9 cellular contexts compared by ENCODE assay signal in the genomic region with DNA sequence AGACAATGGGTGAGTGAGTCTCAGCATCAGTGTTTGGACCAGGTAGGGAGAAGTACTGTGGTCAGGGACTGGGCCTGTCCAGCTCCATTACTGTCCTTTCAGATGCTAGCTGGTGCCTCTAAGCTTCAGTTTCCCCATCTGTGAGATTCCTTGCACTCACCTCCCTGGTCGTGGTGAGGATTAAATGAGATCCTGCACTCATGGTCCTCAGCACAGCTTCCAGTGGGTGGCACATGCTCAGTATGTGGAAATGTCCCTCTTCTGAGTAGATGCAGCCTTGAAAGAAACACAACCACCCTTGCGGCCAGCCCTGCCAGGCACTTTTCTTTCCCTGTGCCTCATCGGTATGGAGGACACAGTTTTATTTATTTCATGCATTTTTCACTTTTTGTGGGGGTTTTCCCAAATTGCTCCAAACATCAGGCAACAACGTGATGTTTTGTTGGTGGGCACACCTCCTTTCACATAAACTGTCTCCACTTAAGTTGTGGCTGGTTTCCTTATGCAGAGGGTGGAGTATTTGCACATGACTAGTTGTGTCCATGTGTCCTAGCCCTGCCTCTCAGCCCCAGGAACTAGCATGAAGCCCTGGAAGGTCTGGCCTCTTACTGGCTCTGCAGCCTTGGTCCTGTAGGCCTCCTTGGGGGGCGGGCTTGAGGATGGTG. TPM values are rescaled to one million over a fixed set of nuclear protein-coding genes. Genes with fewer than 3 reads are reported as not detected.
DNase-seq lines count a peak whose midpoint lies in the region; ATAC-seq and TF ChIP-seq lines count a peak whose summit lies in the region.
"Had no signal": no experiment of that assay in that cellular context is flagged by ENCODE, and none has a peak within 500 bp of the region (broad histone marks: within the 10 kb centered on the region; RNA-seq: fewer than 3 reads in every experiment).

No MANE protein-coding gene starts in this region.

- H3K27ac ChIP-seq in SJSA1 (no peak overlapping the region), esophagus squamous epithelium (peak overlapping the region in 2 of 4 donors; percentile 83 to 94), rectal smooth muscle tissue (ENCODE audit: low read depth, low read length) (no peak overlapping the region)

- TF ChIP-seq CTCF in GM06990 (IDR thresholded peaks at IDR 0.05; ENCODE audit: insufficient read depth, low read length, poor library complexity, severe bottlenecking), result no peak
- TF ChIP-seq CTCF in esophagus squamous epithelium (IDR thresholded peaks at IDR 0.05), result no peak

- H3K4me1 ChIP-seq in SJSA1 (replicated peaks) (peaks cover 24% of the 10 kb centered on the region), esophagus squamous epithelium (peaks cover 26 to 54% (median 27%) of the 10 kb centered on the region in 3 donors), rectal smooth muscle tissue (ENCODE audit: control insufficient read depth, insufficient read depth, low read length) (peaks cover 19% of the 10 kb centered on the region)

- intact Hi-C loops in esophagus squamous epithelium (cut with DNase I), result no loop called here

- H3K9me3 ChIP-seq in SJSA1 (replicated peaks) (peaks cover 10% of the 10 kb centered on the region; the same call in 1 of the 2 replicates), esophagus squamous epithelium (no peaks in the 10 kb centered on the region)

- 54 to 79% methylated on average over 4 to 5 of the region's 5 CpGs for WGBS in esophagus squamous epithelium, 2 donors

- no peaks in the 10 kb centered on the region for H3K27me3 ChIP-seq in GM06990 (replicated peaks; ENCODE audit: control insufficient read depth, insufficient read depth, low read length)
- no peaks in the 10 kb centered on the region for H3K27me3 ChIP-seq in SJSA1 (replicated peaks)
- H3K27me3 ChIP-seq in esophagus squamous epithelium, result no peaks in the 10 kb centered on the region
- no peaks in the 10 kb centered on the region for H3K27me3 ChIP-seq in rectal smooth muscle tissue (ENCODE audit: control insufficient read depth, insufficient read depth, low read length)

- no peak for DNase-seq in GM06990 (ENCODE audit: extremely low read depth, insufficient read length)
- DNase-seq in SJSA1 (ENCODE audit: low read depth in 1 of 2, low spot score in 2 of 2), result no peak
- DNase-seq in esophagus squamous epithelium (lab: John Stamatoyannopoulos, UW), result no peak
- DNase-seq in NCI-H82 (lab: John Stamatoyannopoulos, UW), result no peak
- DNase-seq in NAMALWA (ENCODE audit: low spot score), result no peak
- DNase-seq in activated CD4-positive, CD25-positive, alpha-beta regulatory T cell treated with anti-CD3 and anti-CD28 coated beads, Interleukin-2, amount 50 U/mL, for 72 hours, result no peak
- DNase-seq: NCI-H1417 treated with DMSO at 0.1 percent for 48 hours had no signal

- H3K9ac ChIP-seq in rectal smooth muscle tissue (ENCODE audit: low read length), result peak overlapping the region; percentile 49

- H3K4me3 ChIP-seq in GM06990 (replicated peaks; ENCODE audit: low read depth, low read length) (peak overlapping the region; percentile 98), SJSA1 (peak overlapping the region; percentile 91), esophagus squamous epithelium (peak overlapping the region; percentile 57 to 91 (median 70)), rectal smooth muscle tissue (ENCODE audit: low read length) (peak overlapping the region; percentile 90)

- peaks cover 8% of the 10 kb centered on the region for H3K36me3 ChIP-seq in GM06990 (ENCODE audit: control insufficient read depth, insufficient read depth, low read length)
- peaks cover 31% of the 10 kb centered on the region for H3K36me3 ChIP-seq in SJSA1
- H3K36me3 ChIP-seq in esophagus squamous epithelium, result peaks cover 5 to 44% (median 7%) of the 10 kb centered on the region in 3 donors
- peaks cover 13% of the 10 kb centered on the region for H3K36me3 ChIP-seq in rectal smooth muscle tissue (ENCODE audit: control insufficient read depth, insufficient read depth, low read length)

- ATAC-seq in HG03039 (IDR thresholded peaks at IDR 0.05; ENCODE audit: unreplicated experiment), result no peak

- TF ChIP-seq POLR2A in esophagus squamous epithelium (IDR thresholded peaks at IDR 0.05), result no peak

RNA-seq across cellular contexts. Expression of gene LZTR1, which starts 1.1 kb away (rescaled TPM):
- total RNA-seq in SJSA1 (2014; rRNA removed; shearing (Covaris generic)), result 15.9 and 21.9 TPM in 2 replicates
- total RNA-seq in esophagus squamous epithelium, result 10 to 100 TPM; 15.3 to 44.4 (median 25.5) TPM

RNA-seq across cellular contexts. Expression of gene AIFM3, which starts 16.2 kb away (rescaled TPM):
- total RNA-seq in SJSA1 (2014; rRNA removed; shearing (Covaris generic)), result not detected in 2 replicates
- 1 to 10 TPM in 2 of 4 donors, under 1 TPM in 2; 0.30 to 1.9 (median 0.94) TPM for total RNA-seq in esophagus squamous epithelium

RNA-seq across cellular contexts. Expression of gene THAP7, which starts 18.7 kb away (rescaled TPM):
- 49.0 and 51.1 TPM in 2 replicates for total RNA-seq in SJSA1 (2014; rRNA removed; shearing (Covaris generic))
- total RNA-seq in esophagus squamous epithelium, result 10 to 100 TPM; 13.2 to 38.7 (median 32.0) TPM

RNA-seq across cellular contexts. Expression of gene P2RX6, which starts 31.8 kb away (rescaled TPM):
- 0.05 and 0.16 TPM in 2 replicates for total RNA-seq in SJSA1 (2014; rRNA removed; shearing (Covaris generic))
- under 1 TPM in 3 of 4 donors, not detected in 1; 0.18 to 0.76 (median 0.50) TPM for total RNA-seq in esophagus squamous epithelium

RNA-seq across cellular contexts. Expression of gene SLC7A4, which starts 49.1 kb away (rescaled TPM):
- total RNA-seq in SJSA1 (2014; rRNA removed; shearing (Covaris generic)), result not detected in 2 replicates
- total RNA-seq in esophagus squamous epithelium, result 10 to 100 TPM in 1 of 4 donors, 1 to 10 TPM in 3; 2.5 to 11.7 (median 4.5) TPM
